In the genomic region with DNA sequence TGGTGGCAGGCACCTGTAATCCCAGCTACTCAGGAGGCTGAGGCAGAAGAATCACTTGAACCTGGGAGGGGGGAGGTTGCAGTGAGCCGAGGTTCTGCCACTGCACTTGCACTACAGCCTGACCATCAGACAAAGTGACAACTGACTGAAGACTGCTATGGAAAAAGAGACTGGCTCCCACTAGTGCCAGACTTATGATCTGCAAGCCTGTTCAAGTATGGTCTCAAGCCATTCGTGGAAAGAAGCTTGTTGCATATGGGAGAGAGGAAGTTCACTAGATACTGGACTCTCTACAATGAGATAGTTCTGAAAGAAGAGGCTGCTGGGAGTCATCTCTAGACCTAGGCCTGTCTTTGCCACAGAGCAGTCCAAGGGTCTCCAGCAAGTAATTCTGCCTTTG, we compare ENCODE assay signal across 8 cellular contexts. TPM values are rescaled to one million over a fixed set of nuclear protein-coding genes. Genes with fewer than 3 reads are reported as not detected.
DNase-seq lines count a peak whose midpoint lies in the region; ATAC-seq and TF ChIP-seq lines count a peak whose summit lies in the region.

No MANE protein-coding gene starts in this region.

- no peak for TF ChIP-seq POLR2A in spleen (IDR thresholded peaks at IDR 0.05)

- H3K27ac ChIP-seq in spleen = no peak overlapping the region

- H3K4me3 ChIP-seq in spleen = no peak overlapping the region

- H3K27me3 Mint-ChIP-seq in Calu3 (ENCODE audit: unreplicated experiment) (no peaks in the 10 kb centered on the region), endothelial cell (ENCODE audit: unreplicated experiment) (peaks cover 5% of the 10 kb centered on the region), nephron progenitor cell (ENCODE audit: low read depth, poor library complexity) (no peaks in the 10 kb centered on the region)

- H3K9me3 ChIP-seq in spleen = no peaks in the 10 kb centered on the region

- BruUV-seq in Calu3 (replicated peaks; lab: Mats Ljungman, UMichigan) = no TSS peak

- H3K36me3 ChIP-seq in spleen = peaks cover 0 to 92% (median 44%) of the 10 kb centered on the region in 6 donors

- CTCF ChIA-PET in Calu3 (lab: Charles Lee) = interaction anchor here (0.6 kb wide), 1 partner anchor 145 kb away, joined by 3 read pairs; no protein-coding TSS in a partner anchor

- ATAC-seq in GM18861 (IDR thresholded peaks at IDR 0.05; ENCODE audit: unreplicated experiment) (peak; percentile 85), HG03175 (IDR thresholded peaks at IDR 0.05; ENCODE audit: unreplicated experiment) (peak; percentile 70)

- H3K4me1 Mint-ChIP-seq in Calu3 (ENCODE audit: low read depth, unreplicated experiment) = peaks cover 7% of the 10 kb centered on the region
- H3K4me1 Mint-ChIP-seq in endothelial cell (ENCODE audit: unreplicated experiment) = peaks cover 3% of the 10 kb centered on the region
- peaks cover 3% of the 10 kb centered on the region for H3K4me1 Mint-ChIP-seq in nephron progenitor cell

- intact Hi-C loops in Calu3 (cut with micrococcal nuclease; ENCODE audit: unreplicated experiment) (no loop called here), spleen (cut with DNase I; ENCODE audit: low total_unique reads) (no loop called here)

- TF ChIP-seq CTCF in Calu3 (IDR thresholded peaks at IDR 0.05; ENCODE audit: unreplicated experiment) (peak; percentile 49), endothelial cell (IDR thresholded peaks at IDR 0.05; ENCODE audit: unreplicated experiment) (peak; percentile 37), nephron progenitor cell (IDR thresholded peaks at IDR 0.05) (peak; percentile 42), spleen (IDR thresholded peaks at IDR 0.05 in 8 of 11, conservative IDR thresholded peaks at IDR 0.05 in 3 of 11) (peak in 2 of 11 experiments; percentile 36 to 39)

- no peaks in the 10 kb centered on the region for H3K9me3 Mint-ChIP-seq in Calu3 (ENCODE audit: low read depth, unreplicated experiment)
- H3K9me3 Mint-ChIP-seq in endothelial cell (ENCODE audit: unreplicated experiment) = no peaks in the 10 kb centered on the region
- H3K9me3 Mint-ChIP-seq in nephron progenitor cell = no peaks in the 10 kb centered on the region

- H3K4me3 Mint-ChIP-seq in Calu3 (ENCODE audit: low read depth, unreplicated experiment) = no peak overlapping the region
- H3K4me3 Mint-ChIP-seq in endothelial cell (ENCODE audit: unreplicated experiment) = no peak overlapping the region
- no peak overlapping the region for H3K4me3 Mint-ChIP-seq in nephron progenitor cell

- H3K36me3 Mint-ChIP-seq in Calu3 (ENCODE audit: insufficient read depth, unreplicated experiment) (peaks cover 22% of the 10 kb centered on the region), endothelial cell (ENCODE audit: low read depth, unreplicated experiment) (peaks cover 33% of the 10 kb centered on the region), nephron progenitor cell (ENCODE audit: low read depth) (peaks cover 65% of the 10 kb centered on the region)

- peaks cover 0 to 22% (median 16%) of the 10 kb centered on the region in 6 donors for H3K4me1 ChIP-seq in spleen

- 32 to 54% (median 38%) methylated on average over 2 of the region's 2 CpGs for WGBS in spleen, 5 donors

- no peaks in the 10 kb centered on the region for H3K27me3 ChIP-seq in spleen (replicated peaks in 1 of 7)

- DNase-seq in Calu3 (peak; percentile 20), OCI-M2 (lab: John Stamatoyannopoulos, UW; ENCODE audit: unreplicated experiment) (peak; percentile 34), endothelial cell (ENCODE audit: low spot score) (peak; percentile 43), nephron progenitor cell (no peak), spleen (no peak), NCI-H1436 treated with DMSO at 0.1 percent for 48 hours (lab: John Stamatoyannopoulos, UW) (no peak)

- peak overlapping the region; percentile 60 for H3K27ac Mint-ChIP-seq in Calu3 (ENCODE audit: unreplicated experiment)
- no peak overlapping the region for H3K27ac Mint-ChIP-seq in endothelial cell (ENCODE audit: unreplicated experiment)
- peak overlapping the region; percentile 30 for H3K27ac Mint-ChIP-seq in nephron progenitor cell

RNA-seq across cellular contexts. Expression of a gene that starts 26.7 kb away (rescaled TPM):
- 50.0 and 54.0 TPM in 2 replicates for total RNA-seq in Calu3 (2022)
- 70.0 TPM for total RNA-seq in endothelial cell (ENCODE audit: unreplicated experiment)
- 10 to 100 TPM; 23.0 to 56.3 (median 38.5) TPM for total RNA-seq in spleen
- 10 to 100 TPM; 25.5 to 40.9 (median 26.5) TPM for polyA plus RNA-seq in spleen

RNA-seq across cellular contexts. Expression of a gene that starts 36.8 kb away (rescaled TPM):
- total RNA-seq in Calu3 (2022) (21.2 and 24.3 TPM in 2 replicates), endothelial cell (ENCODE audit: unreplicated experiment) (19.2 TPM), spleen (10 to 100 TPM; 16.6 to 27.8 (median 19.9) TPM)
- 1 to 10 TPM; 6.1 to 6.7 (median 6.5) TPM for polyA plus RNA-seq in spleen

Comparison
In these comparisons a context has a peak if more than half of its experiments do, and no peak if none do; other contexts are left out.
1. DNase-seq: peak in Calu3 (single experiment), OCI-M2 (single experiment) and endothelial cell (single experiment); none in nephron progenitor cell (single experiment), spleen (single experiment) and NCI-H1436 treated with DMSO at 0.1 percent for 48 hours (single experiment).